10 cellular contexts compared by ENCODE assay signal in the genomic region with DNA sequence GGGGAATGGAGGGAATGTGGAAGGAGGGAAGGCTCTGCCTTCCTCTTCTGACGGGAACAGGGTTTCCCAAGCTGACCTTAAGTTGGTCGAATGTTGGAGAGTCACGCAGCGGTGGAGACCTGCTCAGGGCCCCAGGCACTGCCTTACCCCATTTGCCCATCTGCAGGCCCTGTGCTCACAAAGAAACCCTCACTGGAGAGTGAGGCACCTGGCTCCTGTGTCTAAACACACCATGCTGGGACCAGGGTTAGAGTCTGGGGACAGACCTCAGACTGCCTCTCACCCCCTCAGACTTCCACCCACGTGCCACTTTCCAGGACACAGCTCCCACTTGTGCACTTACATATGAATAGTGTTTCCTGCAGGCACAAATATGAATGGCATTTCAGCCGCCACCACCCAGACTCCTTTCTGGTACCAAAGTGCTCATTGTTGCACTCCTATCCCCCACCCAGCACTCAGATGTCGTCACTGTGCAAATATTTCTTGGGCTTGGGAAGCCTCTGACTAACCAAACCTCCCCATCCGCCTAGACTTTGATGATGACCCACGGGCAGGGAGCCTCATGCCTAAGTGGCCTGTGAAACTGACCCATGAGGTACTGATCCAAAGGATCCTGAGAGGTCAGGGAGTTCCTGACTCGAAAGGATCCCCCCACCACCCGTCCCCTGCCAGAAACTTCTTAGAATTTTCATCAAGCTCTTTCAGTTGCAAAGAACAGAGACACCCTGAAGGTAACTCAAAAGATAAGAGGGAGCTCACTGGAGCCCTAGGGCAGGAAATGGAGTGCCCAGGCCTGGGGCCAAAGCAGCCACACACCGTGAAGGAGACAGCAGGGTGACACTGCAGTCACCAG.
DNase-seq lines count a peak whose midpoint lies in the region; ATAC-seq and TF ChIP-seq lines count a peak whose summit lies in the region.
"Had no signal": no experiment of that assay in that cellular context is flagged by ENCODE, and none has a peak within 500 bp of the region (broad histone marks: within the 10 kb centered on the region; RNA-seq: fewer than 3 reads in every experiment).

No MANE protein-coding gene starts in this region.

- peaks cover 5% of the 10 kb centered on the region for H3K4me1 Mint-ChIP-seq in activated naive CD4-positive, alpha-beta T cell treated with anti-CD3 and anti-CD28 coated beads for 36 hours (ENCODE audit: low read depth)

- no peak overlapping the region for H3K4me3 ChIP-seq in breast epithelium
- no peak overlapping the region for H3K4me3 ChIP-seq in lower lobe of right lung
- H3K4me3 ChIP-seq in upper lobe of right lung = no peak overlapping the region

- no peaks in the 10 kb centered on the region for H3K27me3 ChIP-seq in breast epithelium
- H3K27me3 ChIP-seq in lower lobe of right lung (ENCODE audit: low read depth) = no peaks in the 10 kb centered on the region
- no peaks in the 10 kb centered on the region for H3K27me3 ChIP-seq in upper lobe of right lung

- CTCF ChIA-PET in activated naive CD4-positive, alpha-beta T cell treated with anti-CD3 and anti-CD28 coated beads for 36 hours (lab: Charles Lee) = no interaction called here

- H3K4me1 ChIP-seq in breast epithelium (peaks cover 0 to under 1% of the 10 kb centered on the region in 2 donors), lower lobe of right lung (peaks cover 79% of the 10 kb centered on the region), upper lobe of right lung (peaks cover 76% of the 10 kb centered on the region)

- no peaks in the 10 kb centered on the region for H3K27me3 Mint-ChIP-seq in activated naive CD4-positive, alpha-beta T cell treated with anti-CD3 and anti-CD28 coated beads for 36 hours (ENCODE audit: low read depth)
- H3K27me3 Mint-ChIP-seq: CD4-positive, CD25-positive, alpha-beta regulatory T cell had no signal

- H3K9me3 ChIP-seq in breast epithelium (no peaks in the 10 kb centered on the region), lower lobe of right lung (no peaks in the 10 kb centered on the region), upper lobe of right lung (no peaks in the 10 kb centered on the region)

- no peak for TF ChIP-seq POLR2A in breast epithelium (IDR thresholded peaks at IDR 0.05)

- no peak overlapping the region for H3K4me3 Mint-ChIP-seq in activated naive CD4-positive, alpha-beta T cell treated with anti-CD3 and anti-CD28 coated beads for 36 hours
- H3K4me3 Mint-ChIP-seq: CD4-positive, CD25-positive, alpha-beta regulatory T cell had no signal

- peak overlapping the region; percentile 40 to 70 for H3K27ac ChIP-seq in breast epithelium
- peak overlapping the region; percentile 79 for H3K27ac ChIP-seq in lower lobe of right lung
- H3K27ac ChIP-seq in upper lobe of right lung = peak overlapping the region; percentile 78

- TF ChIP-seq CTCF in breast epithelium (IDR thresholded peaks at IDR 0.05) (peak in 1 of 3 donors; percentile 8), lower lobe of right lung (IDR thresholded peaks at IDR 0.05) (no peak), upper lobe of right lung (IDR thresholded peaks at IDR 0.05) (no peak)

- no peak for DNase-seq in activated naive CD4-positive, alpha-beta T cell treated with anti-CD3 and anti-CD28 coated beads for 36 hours
- no peak for DNase-seq in activated naive CD4-positive, alpha-beta T cell (lab: John Stamatoyannopoulos, UW)
- DNase-seq in breast epithelium (ENCODE audit: low spot score in 2 of 2) (no peak), lower lobe of right lung (peak; percentile 73), upper lobe of right lung (peak; percentile 75), NCI-H1417 treated with DMSO at 0.1 percent for 48 hours (lab: John Stamatoyannopoulos, UW) (no peak)
- DNase-seq: CD4-positive, CD25-positive, alpha-beta regulatory T cell; NCI-H1436 had no signal

- no peaks in the 10 kb centered on the region for H3K9me3 Mint-ChIP-seq in activated naive CD4-positive, alpha-beta T cell treated with anti-CD3 and anti-CD28 coated beads for 36 hours
- H3K9me3 Mint-ChIP-seq: CD4-positive, CD25-positive, alpha-beta regulatory T cell had no signal

- peaks cover 5% of the 10 kb centered on the region for H3K36me3 Mint-ChIP-seq in activated naive CD4-positive, alpha-beta T cell treated with anti-CD3 and anti-CD28 coated beads for 36 hours (ENCODE audit: low read depth)

- ATAC-seq in lower lobe of right lung (peak; percentile 71 to 84), upper lobe of right lung (peak; percentile 61), GM21447 (IDR thresholded peaks at IDR 0.05; ENCODE audit: unreplicated experiment) (no peak), GM21528 (IDR thresholded peaks at IDR 0.05; ENCODE audit: low FRiP score, unreplicated experiment) (no peak)

- H3K27ac Mint-ChIP-seq in activated naive CD4-positive, alpha-beta T cell treated with anti-CD3 and anti-CD28 coated beads for 36 hours = peak overlapping the region; percentile 30

- H3K36me3 ChIP-seq in breast epithelium = no peaks in the 10 kb centered on the region
- H3K36me3 ChIP-seq in lower lobe of right lung = peaks cover 14% of the 10 kb centered on the region
- no peaks in the 10 kb centered on the region for H3K36me3 ChIP-seq in upper lobe of right lung

- intact Hi-C loops in activated naive CD4-positive, alpha-beta T cell treated with anti-CD3 and anti-CD28 coated beads for 36 hours (cut with micrococcal nuclease) = loop anchor here (5.0 kb wide), 1 partner anchor 160 kb away; the partner anchor contains the start of gene MCFD2
- intact Hi-C loops in breast epithelium (cut with DNase I; ENCODE audit: low total_unique reads) (no loop called here), lower lobe of right lung (cut with DNase I) (no loop called here), upper lobe of right lung (cut with DNase I) (no loop called here)

Comparison
In these comparisons a context has a peak if more than half of its experiments do, and no peak if none do; other contexts are left out.
1. DNase-seq: peak in lower lobe of right lung (single experiment) and upper lobe of right lung (single experiment); none in activated naive CD4-positive, alpha-beta T cell treated with anti-CD3 and anti-CD28 coated beads for 36 hours (single experiment), activated naive CD4-positive, alpha-beta T cell (0 of 4), breast epithelium (0 of 2) and NCI-H1417 treated with DMSO at 0.1 percent for 48 hours (single experiment).
2. ATAC-seq: peak in lower lobe of right lung (2 of 2) and upper lobe of right lung (single experiment); none in GM21447 (single experiment) and GM21528 (single experiment).
3. Peak in every context shown above with its lines, with median percentiles within 50 percentile points of each other: H3K27ac ChIP-seq.